ENCODE assay signal across 38 cellular contexts in genomic region chr14:86761611-86762010, GRCh38.
"Had no signal": no experiment of that assay in that cellular context is flagged by ENCODE, and none has a peak within 500 bp of the region (broad histone marks: within the 10 kb centered on the region; RNA-seq: fewer than 3 reads in every experiment).

No MANE protein-coding gene starts in this region.

- FAIRE-seq: astrocyte, bronchial epithelial cell had no signal

- H3K4me3 Mint-ChIP-seq: activated naive CD4-positive, alpha-beta T cell treated with anti-CD3 and anti-CD28 coated beads for 36 hours; activated naive CD4-positive, alpha-beta T cell treated with anti-CD3 and anti-CD28 coated beads, Interleukin-2, amount 10 ng/mL, durations not matched to agents 7 days and 5 days; activated naive CD4-positive, alpha-beta T cell treated with anti-CD3 and anti-CD28 coated beads, Interleukin-2, amount 50 U/mL, for 24 hours; activated naive CD8-positive, alpha-beta T cell; activated naive CD8-positive, alpha-beta T cell treated with anti-CD3 and anti-CD28 coated beads for 36 hours; activated naive CD8-positive, alpha-beta T cell treated with anti-CD3 and anti-CD28 coated beads, Interleukin-2, amount 10 ng/mL, durations not matched to agents 7 days and 5 days; activated naive CD8-positive, alpha-beta T cell treated with anti-CD3 and anti-CD28 coated beads, Interleukin-2, amount 50 U/mL, for 24 hours; activated T-cell treated with anti-CD3 and anti-CD28 coated beads, Interleukin-2, amount 50 U/mL, for 4 hours; activated T-cell treated with anti-CD3 and anti-CD28 coated beads, Interleukin-2, amount 50 U/mL, for 72 hours; activated T-helper 1 cell treated with anti-CD3 and anti-CD28 coated beads, Interleukin-12 subunit alpha, Interleukin-12 subunit beta, Interleukin-2, Interleukin-4 antibody, amounts not matched to agents 30 ng/mL and 10 ng/mL and 1 ng/mL, durations not matched to agents 14 hours and 24 hours and 36 hours; activated T-helper 17 cell treated with anti-CD3 and anti-CD28 coated beads, Interleukin-2, amount 50 U/mL, for 72 hours; brain; central memory CD8-positive, alpha-beta T cell had no signal

- H3K36me3 Mint-ChIP-seq: activated naive CD4-positive, alpha-beta T cell treated with anti-CD3 and anti-CD28 coated beads, Interleukin-2, amount 10 ng/mL, durations not matched to agents 7 days and 5 days; activated naive CD4-positive, alpha-beta T cell treated with anti-CD3 and anti-CD28 coated beads, Interleukin-2, amount 50 U/mL, for 24 hours; activated naive CD4-positive, alpha-beta T cell treated with anti-CD3 and anti-CD28 coated beads, Interleukin-2, amount 50 U/mL, for 72 hours; activated naive CD8-positive, alpha-beta T cell; activated naive CD8-positive, alpha-beta T cell treated with anti-CD3 and anti-CD28 coated beads for 36 hours; activated naive CD8-positive, alpha-beta T cell treated with anti-CD3 and anti-CD28 coated beads, Interleukin-2, amount 10 ng/mL, durations not matched to agents 7 days and 5 days; brain had no signal

- H3K27me3 Mint-ChIP-seq: activated naive CD4-positive, alpha-beta T cell treated with anti-CD3 and anti-CD28 coated beads, Interleukin-2, amount 10 ng/mL, durations not matched to agents 7 days and 5 days; activated naive CD4-positive, alpha-beta T cell treated with anti-CD3 and anti-CD28 coated beads, Interleukin-2, amount 50 U/mL, for 24 hours; activated naive CD8-positive, alpha-beta T cell; activated naive CD8-positive, alpha-beta T cell treated with anti-CD3 and anti-CD28 coated beads for 36 hours; activated naive CD8-positive, alpha-beta T cell treated with anti-CD3 and anti-CD28 coated beads, Interleukin-2, amount 10 ng/mL, durations not matched to agents 7 days and 5 days; activated naive CD8-positive, alpha-beta T cell treated with anti-CD3 and anti-CD28 coated beads, Interleukin-2, amount 50 U/mL, for 24 hours; activated T-helper 17 cell treated with anti-CD3 and anti-CD28 coated beads, Interleukin-2, amount 50 U/mL, for 72 hours; central memory CD8-positive, alpha-beta T cell had no signal

- H3K27me3 ChIP-seq: adrenal gland, ascending aorta, body of pancreas, brain microvascular endothelial cell, breast epithelium, cardiac muscle cell had no signal

- DNase-seq: activated effector memory CD4-positive, alpha-beta T cell treated with anti-CD3 and anti-CD28 coated beads, Interleukin-2, amount 50 U/mL, for 16 hours; activated effector memory CD4-positive, alpha-beta T cell treated with Interleukin-2 at 50 U/mL for 16 hours; activated gamma-delta T cell; activated gamma-delta T cell treated with Interleukin-2 at 50 U/mL for 16 hours; activated naive CD4-positive, alpha-beta T cell; activated naive CD4-positive, alpha-beta T cell treated with anti-CD3 and anti-CD28 coated beads for 36 hours; activated naive CD4-positive, alpha-beta T cell treated with anti-CD3 and anti-CD28 coated beads, Interleukin-2, amount 10 ng/mL, durations not matched to agents 7 days and 5 days; activated naive CD4-positive, alpha-beta T cell treated with anti-CD3 and anti-CD28 coated beads, Interleukin-2, amount 50 U/mL, for 16 hours; activated naive CD4-positive, alpha-beta T cell treated with Interleukin-2 at 50 U/mL for 16 hours; activated naive CD8-positive, alpha-beta T cell treated with anti-CD3 and anti-CD28 coated beads for 36 hours; activated naive CD8-positive, alpha-beta T cell treated with anti-CD3 and anti-CD28 coated beads, Interleukin-2, amount 10 ng/mL, durations not matched to agents 7 days and 5 days; activated naive CD8-positive, alpha-beta T cell treated with anti-CD3 and anti-CD28 coated beads, Interleukin-2, amount 50 U/mL, for 24 hours; activated T-cell treated with anti-CD3 and anti-CD28 coated beads, Interleukin-2, amount 50 U/mL, for 4 hours; activated T-cell treated with anti-CD3 and anti-CD28 coated beads, Interleukin-2, amount 50 U/mL, for 48 hours; activated T-cell treated with anti-CD3 and anti-CD28 coated beads, Interleukin-2, amount 50 U/mL, for 72 hours; adrenal gland; amniotic stem cell; amygdala; anterior cingulate cortex; aorta; body of pancreas; brain microvascular endothelial cell; caudate nucleus; central memory CD4-positive, alpha-beta T cell; cerebellar nuclear complex had no signal

- H3K27ac Mint-ChIP-seq: activated naive CD4-positive, alpha-beta T cell treated with anti-CD3 and anti-CD28 coated beads for 36 hours; activated naive CD4-positive, alpha-beta T cell treated with anti-CD3 and anti-CD28 coated beads, Interleukin-2, amount 10 ng/mL, durations not matched to agents 7 days and 5 days; activated naive CD4-positive, alpha-beta T cell treated with anti-CD3 and anti-CD28 coated beads, Interleukin-2, amount 50 U/mL, for 24 hours; activated naive CD4-positive, alpha-beta T cell treated with anti-CD3 and anti-CD28 coated beads, Interleukin-2, amount 50 U/mL, for 72 hours; activated naive CD8-positive, alpha-beta T cell; activated naive CD8-positive, alpha-beta T cell treated with anti-CD3 and anti-CD28 coated beads for 36 hours; activated naive CD8-positive, alpha-beta T cell treated with anti-CD3 and anti-CD28 coated beads, Interleukin-2, amount 10 ng/mL, durations not matched to agents 7 days and 5 days; activated naive CD8-positive, alpha-beta T cell treated with anti-CD3 and anti-CD28 coated beads, Interleukin-2, amount 50 U/mL, for 24 hours; activated T-cell treated with anti-CD3 and anti-CD28 coated beads, Interleukin-2, amount 50 U/mL, for 72 hours; activated T-helper 1 cell treated with anti-CD3 and anti-CD28 coated beads, Interleukin-12 subunit alpha, Interleukin-12 subunit beta, Interleukin-2, Interleukin-4 antibody, amounts not matched to agents 30 ng/mL and 10 ng/mL and 1 ng/mL, durations not matched to agents 14 hours and 24 hours and 36 hours; activated T-helper 17 cell treated with anti-CD3 and anti-CD28 coated beads, Interleukin-2, amount 50 U/mL, for 72 hours; activated T-helper 2 cell treated with anti-CD3 and anti-CD28 coated beads, Interferon-gamma antibody, Interleukin-2, Interleukin-4, amounts not matched to agents 10 μg/mL and 5 μg/mL and 100 μg/mL, durations not matched to agents 14 hours and 24 hours and 36 hours; brain had no signal

- H3K4me1 Mint-ChIP-seq: activated naive CD4-positive, alpha-beta T cell treated with anti-CD3 and anti-CD28 coated beads, Interleukin-2, amount 10 ng/mL, durations not matched to agents 7 days and 5 days; activated naive CD4-positive, alpha-beta T cell treated with anti-CD3 and anti-CD28 coated beads, Interleukin-2, amount 50 U/mL, for 24 hours; activated naive CD8-positive, alpha-beta T cell treated with anti-CD3 and anti-CD28 coated beads for 36 hours; activated naive CD8-positive, alpha-beta T cell treated with anti-CD3 and anti-CD28 coated beads, Interleukin-2, amount 10 ng/mL, durations not matched to agents 7 days and 5 days; activated naive CD8-positive, alpha-beta T cell treated with anti-CD3 and anti-CD28 coated beads, Interleukin-2, amount 50 U/mL, for 24 hours; activated T-helper 17 cell treated with anti-CD3 and anti-CD28 coated beads, Interleukin-2, amount 50 U/mL, for 72 hours; central memory CD8-positive, alpha-beta T cell had no signal

- H3K9me3 ChIP-seq: adrenal gland, ascending aorta, body of pancreas, breast epithelium had no signal

- H3K9me3 Mint-ChIP-seq: activated naive CD4-positive, alpha-beta T cell treated with anti-CD3 and anti-CD28 coated beads for 36 hours; activated naive CD4-positive, alpha-beta T cell treated with anti-CD3 and anti-CD28 coated beads, Interleukin-2, amount 50 U/mL, for 24 hours; activated naive CD8-positive, alpha-beta T cell treated with anti-CD3 and anti-CD28 coated beads for 36 hours; activated naive CD8-positive, alpha-beta T cell treated with anti-CD3 and anti-CD28 coated beads, Interleukin-2, amount 50 U/mL, for 24 hours; activated T-helper 1 cell treated with anti-CD3 and anti-CD28 coated beads, Interleukin-12 subunit alpha, Interleukin-12 subunit beta, Interleukin-2, Interleukin-4 antibody, amounts not matched to agents 30 ng/mL and 10 ng/mL and 1 ng/mL, durations not matched to agents 14 hours and 24 hours and 36 hours; brain had no signal

- H3K4me3 ChIP-seq: adrenal gland, ascending aorta, body of pancreas, breast epithelium, cardiac muscle cell had no signal

- H3K36me3 ChIP-seq: adrenal gland, ascending aorta, brain microvascular endothelial cell, breast epithelium, cardiac muscle cell had no signal

- ATAC-seq: activated naive CD4-positive, alpha-beta T cell treated with anti-CD3 and anti-CD28 coated beads, Interleukin-2, amount 50 U/mL, for 72 hours; activated naive CD8-positive, alpha-beta T cell treated with anti-CD3 and anti-CD28 coated beads, Interleukin-2, amount 50 U/mL, for 24 hours; activated T-cell treated with anti-CD3 and anti-CD28 coated beads, Interleukin-2, amount 50 U/mL, for 4 hours; activated T-cell treated with anti-CD3 and anti-CD28 coated beads, Interleukin-2, amount 50 U/mL, for 72 hours; activated T-helper 17 cell treated with anti-CD3 and anti-CD28 coated beads, Interleukin-2, amount 50 U/mL, for 72 hours; body of pancreas had no signal

- H3K27ac ChIP-seq: adrenal gland, ascending aorta, body of pancreas, brain microvascular endothelial cell, breast epithelium, cardiac muscle cell had no signal

- H3K4me1 ChIP-seq: adrenal gland, ascending aorta, body of pancreas, breast epithelium had no signal
